Comparison of ENCODE assay signal across 27 cellular contexts in genomic region chr5:167248262-167248661, GRCh38.
"Had no signal": no experiment of that assay in that cellular context is flagged by ENCODE, and none has a peak within 500 bp of the region (broad histone marks: within the 10 kb centered on the region; RNA-seq: fewer than 3 reads in every experiment).

No MANE protein-coding gene starts in this region.

- H3K4me3 Mint-ChIP-seq: mesothelial cell of epicardium; naive thymus-derived CD4-positive, alpha-beta T cell; nephron; neural progenitor cell; stimulated activated memory B cell treated with anti-CD40 and anti-IgM and Interleukin-4, amounts not matched to agents 10 μg/mL and 1 μg/mL and 100 μg/mL, for 72 hours; type B pancreatic cell had no signal

- H3K9me3 ChIP-seq: esophagus muscularis mucosa, gastrocnemius medialis, heart left ventricle, mucosa of descending colon, ovary, psoas muscle, spleen, testis, tibial artery had no signal

- H3K4me2 ChIP-seq: hepatocyte, neural progenitor cell had no signal

- H3K27ac ChIP-seq: coronary artery, esophagus muscularis mucosa, gastrocnemius medialis, heart left ventricle, hepatocyte, neural progenitor cell, ovary, psoas muscle, skin epidermis, spleen, testis, tibial artery had no signal

- H3K79me2 ChIP-seq: hepatocyte had no signal

- ATAC-seq: gastrocnemius medialis; heart left ventricle; left lobe of liver; mucosa of descending colon; naive thymus-derived CD4-positive, alpha-beta T cell; psoas muscle; right cardiac atrium; stimulated activated memory B cell treated with anti-CD40 and anti-IgM and Interleukin-4, amounts not matched to agents 10 μg/mL and 1 μg/mL and 100 μg/mL, for 72 hours; stimulated activated naive CD8-positive, alpha-beta T cell treated with anti-CD3 and anti-CD28 coated beads, Interleukin-15, Interleukin-2, amounts not matched to agents 100 U/mL and 50 U/mL, for 24 hours had no signal

- H3K9me3 Mint-ChIP-seq: mesothelial cell of epicardium; nephron; neural progenitor cell; stimulated activated memory B cell treated with anti-CD40 and anti-IgM and Interleukin-4, amounts not matched to agents 10 μg/mL and 1 μg/mL and 100 μg/mL, for 72 hours; type B pancreatic cell had no signal

- H2AFZ ChIP-seq: hepatocyte, neural progenitor cell had no signal

- H3K36me3 ChIP-seq: esophagus muscularis mucosa, gastrocnemius medialis, heart left ventricle, neural progenitor cell, ovary, spleen, tibial artery had no signal

- H3K27me3 Mint-ChIP-seq: stimulated activated memory B cell treated with anti-CD40 and anti-IgM and Interleukin-4, amounts not matched to agents 10 μg/mL and 1 μg/mL and 100 μg/mL, for 72 hours; type B pancreatic cell had no signal

- H3K27ac Mint-ChIP-seq: mesothelial cell of epicardium; naive thymus-derived CD4-positive, alpha-beta T cell; nephron; neural progenitor cell; stimulated activated memory B cell treated with anti-CD40 and anti-IgM and Interleukin-4, amounts not matched to agents 10 μg/mL and 1 μg/mL and 100 μg/mL, for 72 hours; type B pancreatic cell had no signal

- H3K4me1 ChIP-seq: gastrocnemius medialis, heart left ventricle, psoas muscle, spleen, testis, tibial artery had no signal

- H3K27me3 ChIP-seq: esophagus muscularis mucosa, gastrocnemius medialis, hepatocyte, neural progenitor cell, ovary, spleen, testis, tibial artery had no signal

- H3K4me3 ChIP-seq: coronary artery, esophagus muscularis mucosa, gastrocnemius medialis, heart left ventricle, hepatocyte, mucosa of descending colon, neural progenitor cell, ovary, psoas muscle, skin epidermis, spleen, testis, tibial artery had no signal

- H3K4me1 Mint-ChIP-seq: naive thymus-derived CD4-positive, alpha-beta T cell; stimulated activated memory B cell treated with anti-CD40 and anti-IgM and Interleukin-4, amounts not matched to agents 10 μg/mL and 1 μg/mL and 100 μg/mL, for 72 hours had no signal

- H3K9ac ChIP-seq: neural progenitor cell had no signal

- DNase-seq: dermis blood vessel endothelial cell; effector memory CD4-positive, alpha-beta T cell; gastrocnemius medialis; heart left ventricle; kidney; mesenchymal stem cell; naive thymus-derived CD4-positive, alpha-beta T cell; ovary; psoas muscle; right cardiac atrium; spleen; stimulated activated CD4-positive, alpha-beta T cell treated with anti-CD3 and anti-CD28 coated beads, Interleukin-4, amount 100 ng/mL, for 4 hours; stimulated activated naive CD8-positive, alpha-beta T cell treated with anti-CD3 and anti-CD28 coated beads, Interleukin-15, Interleukin-2, amounts not matched to agents 100 U/mL and 50 U/mL, for 24 hours; substantia nigra; testis; tibial artery had no signal

- H3K36me3 Mint-ChIP-seq: mesothelial cell of epicardium; naive thymus-derived CD4-positive, alpha-beta T cell; neural progenitor cell; stimulated activated memory B cell treated with anti-CD40 and anti-IgM and Interleukin-4, amounts not matched to agents 10 μg/mL and 1 μg/mL and 100 μg/mL, for 72 hours; type B pancreatic cell had no signal
